ENCODE assay signal across 32 cellular contexts in the genomic region with DNA sequence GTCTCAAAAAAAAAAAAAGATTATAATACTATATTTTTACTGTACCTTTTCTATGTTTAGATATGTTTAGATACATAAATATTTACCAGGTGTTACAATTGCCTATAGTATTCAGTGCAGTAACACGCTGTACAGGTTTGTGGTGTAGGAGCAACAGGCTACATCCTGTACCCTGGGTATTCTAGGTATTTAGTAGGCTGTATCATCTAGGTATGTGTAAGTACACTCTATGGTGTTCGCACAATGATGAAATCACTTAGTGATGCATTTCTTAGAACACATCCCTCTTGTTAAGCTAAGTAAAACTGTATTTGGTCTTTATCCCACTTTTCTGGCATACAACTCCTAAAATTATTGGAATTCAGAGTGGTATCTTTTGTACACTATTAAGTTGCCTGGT.
"Had no signal": no experiment of that assay in that cellular context is flagged by ENCODE, and none has a peak within 500 bp of the region (broad histone marks: within the 10 kb centered on the region; RNA-seq: fewer than 3 reads in every experiment).

No MANE protein-coding gene starts in this region.

- H3K36me3 ChIP-seq: ascending aorta had no signal

- H3K4me3 ChIP-seq: ascending aorta, PC-9 had no signal

- H3K27ac Mint-ChIP-seq: activated B cell treated with CpG ODN at 0.5 μM for 24 hours; activated CD4-positive, alpha-beta memory T cell treated with anti-CD3 and anti-CD28 coated beads for 36 hours; activated naive CD4-positive, alpha-beta T cell treated with anti-CD3 and anti-CD28 coated beads, Interleukin-2, amount 10 ng/mL, durations not matched to agents 7 days and 5 days; activated naive CD8-positive, alpha-beta T cell; activated T-helper 1 cell treated with anti-CD3 and anti-CD28 coated beads, Interleukin-12 subunit alpha, Interleukin-12 subunit beta, Interleukin-2, Interleukin-4 antibody, amounts not matched to agents 30 ng/mL and 10 ng/mL and 1 ng/mL, durations not matched to agents 14 hours and 24 hours and 36 hours had no signal

- H3K9me3 Mint-ChIP-seq: activated B cell treated with CpG ODN at 0.5 μM for 24 hours; activated T-cell treated with anti-CD3 and anti-CD28 coated beads, Interleukin-2, amount 50 U/mL, for 4 hours had no signal

- DNase-seq: activated B cell treated with CpG ODN at 0.5 μM for 24 hours; activated CD4-positive, alpha-beta memory T cell treated with anti-CD3 and anti-CD28 coated beads for 36 hours; activated CD4-positive, alpha-beta T cell treated with anti-CD3 and anti-CD28 coated beads for 4 hours; activated CD4-positive, alpha-beta T cell treated with anti-CD3 and anti-CD28 coated beads, Interleukin-2, amount 50 U/mL, for 1 hour; activated CD4-positive, CD25-positive, alpha-beta regulatory T cell treated with anti-CD3 and anti-CD28 coated beads, Interleukin-2, amount 50 U/mL, for 72 hours; activated naive CD4-positive, alpha-beta T cell treated with anti-CD3 and anti-CD28 coated beads, Interleukin-2, amount 10 ng/mL, durations not matched to agents 7 days and 5 days; activated T-cell treated with anti-CD3 and anti-CD28 coated beads for 4 hours; activated T-cell treated with anti-CD3 and anti-CD28 coated beads, Interleukin-2, amount 50 U/mL, for 4 hours; amygdala; Kasumi-1; KG1; MM.1S; MV-4-11; NCI-H1092; NCI-H1436 treated with DMSO at 0.1 percent for 48 hours; NCI-H1694 treated with DMSO at 0.1 percent for 48 hours; NCI-H2029; NCI-H345; NCI-H526; NCI-H748 treated with DMSO at 0.1 percent for 48 hours; NK-92 treated with Interleukin-12 subunit alpha and Interleukin-12 subunit beta, amount 100 ng/mL, for 24 hours; PC-9; Right ventricle myocardium superior; SW 1271; T-helper 1 cell; T-helper 9 cell had no signal

- H3K27me3 ChIP-seq: ascending aorta had no signal

- ATAC-seq: activated T-cell treated with anti-CD3 and anti-CD28 coated beads, Interleukin-2, amount 50 U/mL, for 4 hours had no signal

- H3K9me3 ChIP-seq: ascending aorta had no signal

- FAIRE-seq: RCC 7860 had no signal

- H3K4me3 Mint-ChIP-seq: activated B cell treated with CpG ODN at 0.5 μM for 24 hours; activated CD4-positive, alpha-beta memory T cell treated with anti-CD3 and anti-CD28 coated beads for 36 hours; activated naive CD4-positive, alpha-beta T cell treated with anti-CD3 and anti-CD28 coated beads, Interleukin-2, amount 10 ng/mL, durations not matched to agents 7 days and 5 days; activated naive CD8-positive, alpha-beta T cell; activated T-cell treated with anti-CD3 and anti-CD28 coated beads, Interleukin-2, amount 50 U/mL, for 4 hours; activated T-helper 1 cell treated with anti-CD3 and anti-CD28 coated beads, Interleukin-12 subunit alpha, Interleukin-12 subunit beta, Interleukin-2, Interleukin-4 antibody, amounts not matched to agents 30 ng/mL and 10 ng/mL and 1 ng/mL, durations not matched to agents 14 hours and 24 hours and 36 hours had no signal

- H3K36me3 Mint-ChIP-seq: activated CD4-positive, alpha-beta memory T cell treated with anti-CD3 and anti-CD28 coated beads for 36 hours; activated naive CD8-positive, alpha-beta T cell had no signal

- H3K27ac ChIP-seq: ascending aorta, PC-9, RWPE1, VCaP had no signal

- H3K27me3 Mint-ChIP-seq: activated B cell treated with CpG ODN at 0.5 μM for 24 hours; activated CD4-positive, alpha-beta memory T cell treated with anti-CD3 and anti-CD28 coated beads for 36 hours; activated naive CD4-positive, alpha-beta T cell treated with anti-CD3 and anti-CD28 coated beads, Interleukin-2, amount 10 ng/mL, durations not matched to agents 7 days and 5 days had no signal
